ENCODE assay signal across 8 cellular contexts in the genomic region with DNA sequence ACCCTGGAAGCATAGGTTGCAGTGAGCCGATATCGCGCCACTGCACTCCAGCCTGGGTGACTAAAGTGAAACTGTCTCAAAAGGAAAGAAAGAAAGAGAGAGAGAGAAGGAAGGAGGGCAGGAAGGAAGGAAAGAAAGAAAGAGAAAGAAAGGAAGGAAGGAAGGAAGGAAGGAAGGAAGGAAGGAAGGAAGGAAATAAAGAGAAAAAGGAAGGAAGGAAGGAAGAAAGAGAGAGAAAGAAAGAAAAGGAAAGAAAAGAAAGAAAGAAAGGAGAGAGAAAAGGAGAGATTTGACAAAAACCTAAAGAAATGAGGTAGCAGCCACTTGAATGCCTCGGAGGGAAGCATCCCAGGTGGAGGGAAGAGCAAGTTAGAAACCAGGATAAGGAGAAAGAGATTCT.
"Had no signal": no experiment of that assay in that cellular context is flagged by ENCODE, and none has a peak within 500 bp of the region (broad histone marks: within the 10 kb centered on the region; RNA-seq: fewer than 3 reads in every experiment).

No MANE protein-coding gene starts in this region.

- H3K9ac ChIP-seq: GM23248 had no signal

- H3K36me3 ChIP-seq: HAP-1 had no signal

- DNase-seq: GM23248, GOT3, H7, IMR-90, KBM-7 had no signal

- H3K9me3 ChIP-seq: HAP-1 had no signal

- FAIRE-seq: HTR-8/SVneo had no signal

- H3K4me1 ChIP-seq: HAP-1 had no signal

- H3K27ac ChIP-seq: GM23248 had no signal

- ATAC-seq: HCT116 had no signal

- H2AFZ ChIP-seq: GM23248 had no signal

- H3K4me3 ChIP-seq: GM23248, HAP-1 had no signal
